Comparison of ENCODE assay signal across 8 cellular contexts in genomic region chr7:116671681-116672595, GRCh38. TPM values are rescaled to one million over a fixed set of nuclear protein-coding genes. Genes with fewer than 3 reads are reported as not detected.
DNase-seq lines count a peak whose midpoint lies in the region; ATAC-seq, FAIRE-seq and TF ChIP-seq lines count a peak whose summit lies in the region.

TSS of gene MET (plus strand) at chr7:116672196. CDS start at chr7:116699085, 26,889 bp downstream.

- in situ Hi-C loops in astrocyte of the spinal cord (cut with HindIII; ENCODE audit: low sequenced_read_pairs), result no loop called here

- FAIRE-seq in RCC 7860 (lab: Jason Lieb, UNC), result peak; percentile 52

- DNase-seq in DMS79 treated with DMSO at 0.1 percent for 48 hours (lab: John Stamatoyannopoulos, UW), result peak; percentile 79
- peak; percentile 69 for DNase-seq in HPDE6-E6E7 (ENCODE audit: extremely low spot score)
- peak; percentile 92 for DNase-seq in RCC 7860 (ENCODE audit: low spot score)
- peak; percentile 83 for DNase-seq in astrocyte of the spinal cord (ENCODE audit: low read depth, low spot score)
- peak; percentile 42 to 77 for DNase-seq in hippocampal formation (lab: John Stamatoyannopoulos, UW)
- DNase-seq in renal cortical epithelial cell (ENCODE audit: low read depth), result peak; percentile 79
- no peak for DNase-seq in DMS114 treated with DMSO at 0.1 percent for 48 hours (lab: John Stamatoyannopoulos, UW; ENCODE audit: unreplicated experiment)

- peak; percentile 87 for ATAC-seq in GM21390 (IDR thresholded peaks at IDR 0.05; ENCODE audit: unreplicated experiment)

- H3K4me3 ChIP-seq in astrocyte of the spinal cord (ENCODE audit: low read depth, low read length), result peak within 1 kb of the TSS; percentile 86

- peak; percentile 74 for TF ChIP-seq CTCF in astrocyte of the spinal cord (IDR thresholded peaks at IDR 0.05; ENCODE audit: low read depth, low read length)

RNA-seq across cellular contexts. Expression of gene MET, which starts in this region (rescaled TPM):
- total RNA-seq in renal cortical epithelial cell, result 217 and 255 TPM in 2 replicates
